17 cellular contexts compared by ENCODE assay signal in genomic region chr10:14513061-14513460, GRCh38.
"Had no signal": no experiment of that assay in that cellular context is flagged by ENCODE, and none has a peak within 500 bp of the region (broad histone marks: within the 10 kb centered on the region; RNA-seq: fewer than 3 reads in every experiment).

No MANE protein-coding gene starts in this region.

- H3K4me1 ChIP-seq: adrenal gland, esophagus squamous epithelium, neural progenitor cell, prostate gland, right atrium auricular region, suprapubic skin, transverse colon had no signal

- H3K9ac ChIP-seq: neural progenitor cell had no signal

- H3K27ac ChIP-seq: adrenal gland, esophagus squamous epithelium, neural progenitor cell, prostate gland, right atrium auricular region, suprapubic skin, transverse colon, VCaP had no signal

- FAIRE-seq: bronchial epithelial cell, endothelial cell of umbilical vein, frontal cortex had no signal

- H3K4me3 ChIP-seq: adrenal gland, esophagus squamous epithelium, neural progenitor cell, prostate gland, right atrium auricular region, suprapubic skin, transverse colon had no signal

- DNase-seq: activated CD4-positive, CD25-positive, alpha-beta regulatory T cell treated with anti-CD3 and anti-CD28 coated beads, Interleukin-2, amount 50 U/mL, for 72 hours; activated T-cell treated with anti-CD3 and anti-CD28 coated beads for 4 hours; adrenal gland; effector CD4-positive, alpha-beta T cell; esophagus squamous epithelium; hypothalamus; islet precursor cell; stimulated activated CD4-positive, alpha-beta T cell treated with anti-CD3 and anti-CD28 coated beads, Interleukin-2, amount 100 ng/mL, for 48 hours; transverse colon had no signal

- H3K9me3 ChIP-seq: adrenal gland, esophagus squamous epithelium, prostate gland, suprapubic skin, transverse colon had no signal

- H3K27me3 ChIP-seq: adrenal gland, esophagus squamous epithelium, neural progenitor cell, right atrium auricular region, suprapubic skin, transverse colon had no signal

- H3K36me3 ChIP-seq: adrenal gland, prostate gland, right atrium auricular region, suprapubic skin had no signal
